In genomic region chr15:66885281-66885915, GRCh38 we compare ENCODE assay signal across 17 cellular contexts.
"Had no signal": no experiment of that assay in that cellular context is flagged by ENCODE, and none has a peak within 500 bp of the region (broad histone marks: within the 10 kb centered on the region; RNA-seq: fewer than 3 reads in every experiment).

No MANE protein-coding gene starts in this region.

- H3K4me1 Mint-ChIP-seq: activated naive CD4-positive, alpha-beta T cell treated with anti-CD3 and anti-CD28 coated beads, Interleukin-2, amount 10 ng/mL, durations not matched to agents 7 days and 5 days had no signal

- H3K4me3 Mint-ChIP-seq: activated naive CD4-positive, alpha-beta T cell treated with anti-CD3 and anti-CD28 coated beads, Interleukin-2, amount 10 ng/mL, durations not matched to agents 7 days and 5 days; activated T-helper 17 cell treated with anti-CD3 and anti-CD28 coated beads, Interleukin-2, amount 50 U/mL, for 72 hours; neural crest cell had no signal

- H3K4me3 ChIP-seq: hepatocyte, prostate gland, SJSA1, skin epidermis, stomach, thoracic aorta had no signal

- H3K36me3 ChIP-seq: prostate gland, stomach, thoracic aorta, WERI-Rb-1 had no signal

- H3K36me3 Mint-ChIP-seq: activated naive CD4-positive, alpha-beta T cell treated with anti-CD3 and anti-CD28 coated beads, Interleukin-2, amount 10 ng/mL, durations not matched to agents 7 days and 5 days had no signal

- H3K4me1 ChIP-seq: prostate gland had no signal

- H3K4me2 ChIP-seq: hepatocyte had no signal

- ATAC-seq: activated T-helper 17 cell treated with anti-CD3 and anti-CD28 coated beads, Interleukin-2, amount 50 U/mL, for 72 hours; foreskin keratinocyte; right cardiac atrium had no signal

- DNase-seq: activated CD4-positive, alpha-beta T cell treated with anti-CD3 and anti-CD28 coated beads for 1 hour; activated naive CD4-positive, alpha-beta T cell treated with anti-CD3 and anti-CD28 coated beads, Interleukin-2, amount 10 ng/mL, durations not matched to agents 7 days and 5 days; activated T-cell treated with anti-CD3 and anti-CD28 coated beads, Interleukin-2, amount 50 U/mL, for 1 hour; foreskin keratinocyte; right cardiac atrium; stimulated activated CD4-positive, alpha-beta T cell treated with anti-CD3 and anti-CD28 coated beads, Interleukin-2, amount 100 ng/mL, for 48 hours; stomach; T-helper 2 cell; WERI-Rb-1 had no signal

- H3K27ac ChIP-seq: epithelial cell of prostate, foreskin keratinocyte, hepatocyte, prostate gland, stomach, WERI-Rb-1 had no signal

- H3K9me3 ChIP-seq: prostate gland, SJSA1 had no signal

- H3K27me3 ChIP-seq: foreskin keratinocyte, hepatocyte, SJSA1, stomach had no signal

- H2AFZ ChIP-seq: hepatocyte had no signal

- H3K27ac Mint-ChIP-seq: activated naive CD4-positive, alpha-beta T cell treated with anti-CD3 and anti-CD28 coated beads, Interleukin-2, amount 10 ng/mL, durations not matched to agents 7 days and 5 days; activated T-helper 17 cell treated with anti-CD3 and anti-CD28 coated beads, Interleukin-2, amount 50 U/mL, for 72 hours had no signal

- H3K9me3 Mint-ChIP-seq: activated T-helper 17 cell treated with anti-CD3 and anti-CD28 coated beads, Interleukin-2, amount 50 U/mL, for 72 hours had no signal
